ENCODE assay signal across 2 cellular contexts in the genomic region with DNA sequence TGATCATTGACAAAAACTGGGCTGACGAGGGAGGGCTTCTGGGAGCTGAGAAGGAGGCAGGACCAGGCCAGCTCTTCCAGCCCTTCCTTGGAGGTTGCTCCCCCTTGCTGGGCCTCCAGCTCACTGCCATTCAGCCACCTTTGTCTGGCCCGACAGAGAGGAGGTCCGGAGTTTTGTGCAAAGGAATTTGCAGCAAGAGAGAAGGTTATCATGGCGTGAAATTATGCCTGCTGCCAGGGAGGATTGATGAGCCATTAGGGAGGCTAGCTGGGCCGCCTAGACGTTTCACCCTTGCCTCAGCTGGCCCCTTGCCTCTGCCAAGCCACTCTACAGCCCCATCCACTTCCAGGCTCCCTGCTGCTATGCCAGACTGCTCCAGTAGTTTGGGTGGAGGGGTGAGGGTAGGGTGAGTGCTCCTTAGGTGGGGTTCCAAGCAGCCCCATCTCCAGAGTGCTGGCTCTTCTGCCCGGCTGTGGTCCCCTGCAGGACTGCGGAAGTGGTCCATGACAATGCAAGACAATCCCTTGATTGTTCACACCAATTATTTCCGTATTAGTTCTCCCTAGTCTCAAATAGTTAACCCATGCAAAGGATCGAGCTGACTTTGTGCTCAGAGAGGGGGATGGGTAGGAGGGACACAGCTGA.
TF ChIP-seq lines count a peak whose summit lies in the region.

No MANE protein-coding gene starts in this region.

TF ChIP-seq in IMR-90, 13 proteins besides CTCF, POLR2A, EP300 and RAD21:
- TF ChIP-seq NFE2L2 (IDR thresholded peaks at IDR 0.05; ENCODE audit: low read depth, low read length) (no peak), MAFK (IDR thresholded peaks at IDR 0.05; ENCODE audit: low read depth, low read length) (no peak), RCOR1 (IDR thresholded peaks at IDR 0.05; ENCODE audit: insufficient replicate concordance, low read length) (no peak), FOS (IDR thresholded peaks at IDR 0.05; ENCODE audit: low read depth, low read length) (no peak), BHLHE40 (IDR thresholded peaks at IDR 0.05; ENCODE audit: low read depth, low read length) (no peak), RFX5 (IDR thresholded peaks at IDR 0.05; ENCODE audit: low read depth, low read length) (no peak), CEBPB (IDR thresholded peaks at IDR 0.05; ENCODE audit: low read depth, low read length) (no peak), SMC3 (IDR thresholded peaks at IDR 0.05; ENCODE audit: low read depth, low read length) (no peak), MXI1 (IDR thresholded peaks at IDR 0.05; ENCODE audit: borderline replicate concordance, low read depth, low read length) (no peak), CHD1 (IDR thresholded peaks at IDR 0.05; ENCODE audit: low read depth, low read length) (no peak), MAZ (IDR thresholded peaks at IDR 0.05; ENCODE audit: borderline replicate concordance, low read depth, low read length) (no peak)
- TF ChIP-seq, protein P1, sequence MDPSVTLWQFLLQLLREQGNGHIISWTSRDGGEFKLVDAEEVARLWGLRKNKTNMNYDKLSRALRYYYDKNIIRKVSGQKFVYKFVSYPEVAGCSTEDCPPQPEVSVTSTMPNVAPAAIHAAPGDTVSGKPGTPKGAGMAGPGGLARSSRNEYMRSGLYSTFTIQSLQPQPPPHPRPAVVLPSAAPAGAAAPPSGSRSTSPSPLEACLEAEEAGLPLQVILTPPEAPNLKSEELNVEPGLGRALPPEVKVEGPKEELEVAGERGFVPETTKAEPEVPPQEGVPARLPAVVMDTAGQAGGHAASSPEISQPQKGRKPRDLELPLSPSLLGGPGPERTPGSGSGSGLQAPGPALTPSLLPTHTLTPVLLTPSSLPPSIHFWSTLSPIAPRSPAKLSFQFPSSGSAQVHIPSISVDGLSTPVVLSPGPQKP (IDR thresholded peaks at IDR 0.05; ENCODE audit: borderline replicate concordance, low read depth, low read length), result no peak
- TF ChIP-seq, protein P2, sequence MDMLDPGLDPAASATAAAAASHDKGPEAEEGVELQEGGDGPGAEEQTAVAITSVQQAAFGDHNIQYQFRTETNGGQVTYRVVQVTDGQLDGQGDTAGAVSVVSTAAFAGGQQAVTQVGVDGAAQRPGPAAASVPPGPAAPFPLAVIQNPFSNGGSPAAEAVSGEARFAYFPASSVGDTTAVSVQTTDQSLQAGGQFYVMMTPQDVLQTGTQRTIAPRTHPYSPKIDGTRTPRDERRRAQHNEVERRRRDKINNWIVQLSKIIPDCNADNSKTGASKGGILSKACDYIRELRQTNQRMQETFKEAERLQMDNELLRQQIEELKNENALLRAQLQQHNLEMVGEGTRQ (IDR thresholded peaks at IDR 0.05; ENCODE audit: low read depth, low read length), result no peak
TF ChIP-seq in IMR-90: peak in this region for 0.

TF ChIP-seq in H1, 55 proteins besides CTCF, POLR2A, EP300 and RAD21:
- TF ChIP-seq KDM5A (IDR thresholded peaks at IDR 0.05; ENCODE audit: low read length) (no peak), TBP (IDR thresholded peaks at IDR 0.05; ENCODE audit: low read depth, low read length) (no peak), TAF7 (optimal IDR thresholded peaks at IDR 0.05; ENCODE audit: borderline replicate concordance, low read depth, low read length) (no peak), TAF1 (IDR thresholded peaks at IDR 0.05; ENCODE audit: low read depth, low read length) (no peak), SRF (IDR thresholded peaks at IDR 0.05; ENCODE audit: low read depth, low read length) (no peak), POU5F1 (IDR thresholded peaks at IDR 0.05; ENCODE audit: low read depth, low read length) (0 out of 2 replicates have a peak, but pooled peaks have one; percentile 55), ASH2L (IDR thresholded peaks at IDR 0.05; ENCODE audit: low read length) (peak; percentile 71), BACH1 (IDR thresholded peaks at IDR 0.05; ENCODE audit: low read length) (no peak), SP1 (IDR thresholded peaks at IDR 0.05; ENCODE audit: low read depth, low read length) (peak; percentile 73), POLR2AphosphoS5 (IDR thresholded peaks at IDR 0.05; ENCODE audit: low read depth, low read length) (no peak), SUZ12 (IDR thresholded peaks at IDR 0.05; ENCODE audit: low read length) (no peak), JUN (IDR thresholded peaks at IDR 0.05; ENCODE audit: low read depth, low read length) (no peak), EZH2 (IDR thresholded peaks at IDR 0.05; ENCODE audit: low read depth, low read length, severe bottlenecking) (no peak), GTF2F1 (IDR thresholded peaks at IDR 0.05; ENCODE audit: borderline replicate concordance, low read depth, low read length) (no peak), EGR1 (IDR thresholded peaks at IDR 0.05; ENCODE audit: borderline replicate concordance, low read depth, low read length) (no peak), NANOG (IDR thresholded peaks at IDR 0.05; ENCODE audit: insufficient read depth, low read depth, low read length, poor library complexity, severe bottlenecking) (peak; percentile 82), SP2 (IDR thresholded peaks at IDR 0.05; ENCODE audit: low read length) (no peak), ZNF274 (IDR thresholded peaks at IDR 0.05; ENCODE audit: borderline replicate concordance, extremely low read depth, low read length) (no peak), SIX5 (IDR thresholded peaks at IDR 0.05; ENCODE audit: low read depth, low read length) (no peak), SIRT6 (IDR thresholded peaks at IDR 0.05; ENCODE audit: low read length) (no peak), TCF12 (IDR thresholded peaks at IDR 0.05; ENCODE audit: low read depth, low read length) (0 out of 2 replicates have a peak, but pooled peaks have one; percentile 37), RNF2 (IDR thresholded peaks at IDR 0.05; ENCODE audit: borderline replicate concordance, low read depth, low read length, missing control alignments, poor library complexity, severe bottlenecking) (no peak), KDM4A (IDR thresholded peaks at IDR 0.05; ENCODE audit: low read depth, low read length, severe bottlenecking) (no peak), KDM1A (IDR thresholded peaks at IDR 0.05; ENCODE audit: borderline replicate concordance, low read length) (no peak), CBX8 (IDR thresholded peaks at IDR 0.05; ENCODE audit: borderline replicate concordance, low read depth, low read length) (no peak), HDAC6 (IDR thresholded peaks at IDR 0.05; ENCODE audit: low read depth, low read length) (no peak), CHD1 (IDR thresholded peaks at IDR 0.05; ENCODE audit: low read depth, low read length) (no peak), JUND (IDR thresholded peaks at IDR 0.05; ENCODE audit: low read length) (no peak), SP4 (IDR thresholded peaks at IDR 0.05; ENCODE audit: low read length) (no peak), RBBP5 (IDR thresholded peaks at IDR 0.05; ENCODE audit: borderline replicate concordance, low read depth, low read length) (peak; percentile 56; the same call in 1 of the 2 replicates), SIN3A (conservative IDR thresholded peaks at IDR 0.05 in 1 of 2, IDR thresholded peaks at IDR 0.05 in 1 of 2; ENCODE audit: low read depth in 1 of 2, low read length in 2 of 2) (0 out of 4 replicates have a peak, but pooled peaks of 1 of the 2 experiments have one; percentile 25), PHF8 (conservative IDR thresholded peaks at IDR 0.05; ENCODE audit: low read depth, low read length) (no peak), RFX5 (IDR thresholded peaks at IDR 0.05; ENCODE audit: borderline replicate concordance, low read depth, low read length) (no peak), MAFK (IDR thresholded peaks at IDR 0.05; ENCODE audit: low read depth, low read length) (no peak), NRF1 (IDR thresholded peaks at IDR 0.05; ENCODE audit: low read depth, low read length) (no peak), FOSL1 (IDR thresholded peaks at IDR 0.05; ENCODE audit: insufficient read depth, low read depth, low read length) (no peak), BRCA1 (IDR thresholded peaks at IDR 0.05; ENCODE audit: low read depth, low read length) (no peak)
- TF ChIP-seq, protein P3, sequence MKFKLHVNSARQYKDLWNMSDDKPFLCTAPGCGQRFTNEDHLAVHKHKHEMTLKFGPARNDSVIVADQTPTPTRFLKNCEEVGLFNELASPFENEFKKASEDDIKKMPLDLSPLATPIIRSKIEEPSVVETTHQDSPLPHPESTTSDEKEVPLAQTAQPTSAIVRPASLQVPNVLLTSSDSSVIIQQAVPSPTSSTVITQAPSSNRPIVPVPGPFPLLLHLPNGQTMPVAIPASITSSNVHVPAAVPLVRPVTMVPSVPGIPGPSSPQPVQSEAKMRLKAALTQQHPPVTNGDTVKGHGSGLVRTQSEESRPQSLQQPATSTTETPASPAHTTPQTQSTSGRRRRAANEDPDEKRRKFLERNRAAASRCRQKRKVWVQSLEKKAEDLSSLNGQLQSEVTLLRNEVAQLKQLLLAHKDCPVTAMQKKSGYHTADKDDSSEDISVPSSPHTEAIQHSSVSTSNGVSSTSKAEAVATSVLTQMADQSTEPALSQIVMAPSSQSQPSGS (IDR thresholded peaks at IDR 0.05; ENCODE audit: low read length), result no peak
- TF ChIP-seq, protein P2 (IDR thresholded peaks at IDR 0.05; ENCODE audit: low read length), result no peak
- TF ChIP-seq, protein P4, sequence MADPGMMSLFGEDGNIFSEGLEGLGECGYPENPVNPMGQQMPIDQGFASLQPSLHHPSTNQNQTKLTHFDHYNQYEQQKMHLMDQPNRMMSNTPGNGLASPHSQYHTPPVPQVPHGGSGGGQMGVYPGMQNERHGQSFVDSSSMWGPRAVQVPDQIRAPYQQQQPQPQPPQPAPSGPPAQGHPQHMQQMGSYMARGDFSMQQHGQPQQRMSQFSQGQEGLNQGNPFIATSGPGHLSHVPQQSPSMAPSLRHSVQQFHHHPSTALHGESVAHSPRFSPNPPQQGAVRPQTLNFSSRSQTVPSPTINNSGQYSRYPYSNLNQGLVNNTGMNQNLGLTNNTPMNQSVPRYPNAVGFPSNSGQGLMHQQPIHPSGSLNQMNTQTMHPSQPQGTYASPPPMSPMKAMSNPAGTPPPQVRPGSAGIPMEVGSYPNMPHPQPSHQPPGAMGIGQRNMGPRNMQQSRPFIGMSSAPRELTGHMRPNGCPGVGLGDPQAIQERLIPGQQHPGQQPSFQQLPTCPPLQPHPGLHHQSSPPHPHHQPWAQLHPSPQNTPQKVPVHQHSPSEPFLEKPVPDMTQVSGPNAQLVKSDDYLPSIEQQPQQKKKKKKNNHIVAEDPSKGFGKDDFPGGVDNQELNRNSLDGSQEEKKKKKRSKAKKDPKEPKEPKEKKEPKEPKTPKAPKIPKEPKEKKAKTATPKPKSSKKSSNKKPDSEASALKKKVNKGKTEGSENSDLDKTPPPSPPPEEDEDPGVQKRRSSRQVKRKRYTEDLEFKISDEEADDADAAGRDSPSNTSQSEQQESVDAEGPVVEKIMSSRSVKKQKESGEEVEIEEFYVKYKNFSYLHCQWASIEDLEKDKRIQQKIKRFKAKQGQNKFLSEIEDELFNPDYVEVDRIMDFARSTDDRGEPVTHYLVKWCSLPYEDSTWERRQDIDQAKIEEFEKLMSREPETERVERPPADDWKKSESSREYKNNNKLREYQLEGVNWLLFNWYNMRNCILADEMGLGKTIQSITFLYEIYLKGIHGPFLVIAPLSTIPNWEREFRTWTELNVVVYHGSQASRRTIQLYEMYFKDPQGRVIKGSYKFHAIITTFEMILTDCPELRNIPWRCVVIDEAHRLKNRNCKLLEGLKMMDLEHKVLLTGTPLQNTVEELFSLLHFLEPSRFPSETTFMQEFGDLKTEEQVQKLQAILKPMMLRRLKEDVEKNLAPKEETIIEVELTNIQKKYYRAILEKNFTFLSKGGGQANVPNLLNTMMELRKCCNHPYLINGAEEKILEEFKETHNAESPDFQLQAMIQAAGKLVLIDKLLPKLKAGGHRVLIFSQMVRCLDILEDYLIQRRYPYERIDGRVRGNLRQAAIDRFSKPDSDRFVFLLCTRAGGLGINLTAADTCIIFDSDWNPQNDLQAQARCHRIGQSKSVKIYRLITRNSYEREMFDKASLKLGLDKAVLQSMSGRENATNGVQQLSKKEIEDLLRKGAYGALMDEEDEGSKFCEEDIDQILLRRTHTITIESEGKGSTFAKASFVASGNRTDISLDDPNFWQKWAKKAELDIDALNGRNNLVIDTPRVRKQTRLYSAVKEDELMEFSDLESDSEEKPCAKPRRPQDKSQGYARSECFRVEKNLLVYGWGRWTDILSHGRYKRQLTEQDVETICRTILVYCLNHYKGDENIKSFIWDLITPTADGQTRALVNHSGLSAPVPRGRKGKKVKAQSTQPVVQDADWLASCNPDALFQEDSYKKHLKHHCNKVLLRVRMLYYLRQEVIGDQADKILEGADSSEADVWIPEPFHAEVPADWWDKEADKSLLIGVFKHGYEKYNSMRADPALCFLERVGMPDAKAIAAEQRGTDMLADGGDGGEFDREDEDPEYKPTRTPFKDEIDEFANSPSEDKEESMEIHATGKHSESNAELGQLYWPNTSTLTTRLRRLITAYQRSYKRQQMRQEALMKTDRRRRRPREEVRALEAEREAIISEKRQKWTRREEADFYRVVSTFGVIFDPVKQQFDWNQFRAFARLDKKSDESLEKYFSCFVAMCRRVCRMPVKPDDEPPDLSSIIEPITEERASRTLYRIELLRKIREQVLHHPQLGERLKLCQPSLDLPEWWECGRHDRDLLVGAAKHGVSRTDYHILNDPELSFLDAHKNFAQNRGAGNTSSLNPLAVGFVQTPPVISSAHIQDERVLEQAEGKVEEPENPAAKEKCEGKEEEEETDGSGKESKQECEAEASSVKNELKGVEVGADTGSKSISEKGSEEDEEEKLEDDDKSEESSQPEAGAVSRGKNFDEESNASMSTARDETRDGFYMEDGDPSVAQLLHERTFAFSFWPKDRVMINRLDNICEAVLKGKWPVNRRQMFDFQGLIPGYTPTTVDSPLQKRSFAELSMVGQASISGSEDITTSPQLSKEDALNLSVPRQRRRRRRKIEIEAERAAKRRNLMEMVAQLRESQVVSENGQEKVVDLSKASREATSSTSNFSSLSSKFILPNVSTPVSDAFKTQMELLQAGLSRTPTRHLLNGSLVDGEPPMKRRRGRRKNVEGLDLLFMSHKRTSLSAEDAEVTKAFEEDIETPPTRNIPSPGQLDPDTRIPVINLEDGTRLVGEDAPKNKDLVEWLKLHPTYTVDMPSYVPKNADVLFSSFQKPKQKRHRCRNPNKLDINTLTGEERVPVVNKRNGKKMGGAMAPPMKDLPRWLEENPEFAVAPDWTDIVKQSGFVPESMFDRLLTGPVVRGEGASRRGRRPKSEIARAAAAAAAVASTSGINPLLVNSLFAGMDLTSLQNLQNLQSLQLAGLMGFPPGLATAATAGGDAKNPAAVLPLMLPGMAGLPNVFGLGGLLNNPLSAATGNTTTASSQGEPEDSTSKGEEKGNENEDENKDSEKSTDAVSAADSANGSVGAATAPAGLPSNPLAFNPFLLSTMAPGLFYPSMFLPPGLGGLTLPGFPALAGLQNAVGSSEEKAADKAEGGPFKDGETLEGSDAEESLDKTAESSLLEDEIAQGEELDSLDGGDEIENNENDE (IDR thresholded peaks at IDR 0.05; ENCODE audit: insufficient replicate concordance, low read length), result no peak
- TF ChIP-seq, protein P5, sequence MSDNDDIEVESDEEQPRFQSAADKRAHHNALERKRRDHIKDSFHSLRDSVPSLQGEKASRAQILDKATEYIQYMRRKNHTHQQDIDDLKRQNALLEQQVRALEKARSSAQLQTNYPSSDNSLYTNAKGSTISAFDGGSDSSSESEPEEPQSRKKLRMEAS (IDR thresholded peaks at IDR 0.05), result no peak
